In genomic region chr4:56530269-56531148, GRCh38 we compare ENCODE assay signal across 8 cellular contexts. TPM values are rescaled to one million over a fixed set of nuclear protein-coding genes. Genes with fewer than 3 reads are reported as not detected.
DNase-seq lines count a peak whose midpoint lies in the region; ATAC-seq and TF ChIP-seq lines count a peak whose summit lies in the region.

No MANE protein-coding gene starts in this region.

- TF ChIP-seq CTCF in BE2C (IDR thresholded peaks at IDR 0.05; ENCODE audit: low read depth, low read length) = no peak
- no peak for TF ChIP-seq CTCF in epithelial cell of proximal tubule (conservative IDR thresholded peaks at IDR 0.05; ENCODE audit: low read depth, low read length)

- H3K27me3 ChIP-seq in BE2C (no peaks in the 10 kb centered on the region), mononuclear cell (ENCODE audit: insufficient read depth, low read length) (peaks cover 37% of the 10 kb centered on the region)

- H3K36me3 ChIP-seq in BE2C = no peaks in the 10 kb centered on the region

- peak overlapping the region; percentile 82 for H3K4me3 ChIP-seq in BE2C (ENCODE audit: low read depth, low read length)
- H3K4me3 ChIP-seq in epithelial cell of proximal tubule (ENCODE audit: low read depth, low read length) = peak overlapping the region; percentile 54
- peak overlapping the region; percentile 53 for H3K4me3 ChIP-seq in mononuclear cell (ENCODE audit: low read length)

- DNase-seq in BE2C = peak; percentile 97
- DNase-seq in NOMO-1 (lab: John Stamatoyannopoulos, UW; ENCODE audit: unreplicated experiment in 2 of 2) = peak; percentile 69 to 75
- DNase-seq in activated CD8-positive, alpha-beta memory T cell treated with anti-CD3 and anti-CD28 coated beads, Interleukin-2, amount 50 U/mL, for 4 hours = peak; percentile 82
- peak; percentile 18 for DNase-seq in epithelial cell of proximal tubule (ENCODE audit: low read depth)
- peak; percentile 56 to 60 for DNase-seq in stimulated activated CD8-positive, alpha-beta memory T cell treated with anti-CD3 and anti-CD28 coated beads, Interleukin-15, amount 100 ng/mL, for 4 hours (ENCODE audit: low read depth in 2 of 2)

- no peaks in the 10 kb centered on the region for H3K9me3 ChIP-seq in BE2C
- no peaks in the 10 kb centered on the region for H3K9me3 ChIP-seq in mononuclear cell (ENCODE audit: low read depth, low read length)

- ATAC-seq in GM19351 (IDR thresholded peaks at IDR 0.05; ENCODE audit: unreplicated experiment) (peak; percentile 98), HG03442 (IDR thresholded peaks at IDR 0.05; ENCODE audit: unreplicated experiment) (peak; percentile 91)

- H3K4me1 ChIP-seq in BE2C = no peaks in the 10 kb centered on the region
- H3K4me1 ChIP-seq in mononuclear cell (ENCODE audit: insufficient read depth, low read length) = peaks cover 8% of the 10 kb centered on the region

RNA-seq across cellular contexts. Expression of gene ARL9, which starts 24.9 kb away (rescaled TPM):
- 0.46 TPM for polyA plus RNA-seq in BE2C (2012; ENCODE audit: insufficient read depth, insufficient read length, low read depth)
- total RNA-seq in epithelial cell of proximal tubule = 0.17 and 1.5 TPM in 2 replicates
- 0.21 TPM for total RNA-seq in mononuclear cell

Comparison
In these comparisons a context has a peak if more than half of its experiments do, and no peak if none do; other contexts are left out.
1. Peak in every context shown above with its lines: DNase-seq, ATAC-seq and H3K4me3 ChIP-seq.
2. DNase-seq: peak in every context shown above with its lines; median percentile 97 in BE2C; 82 in activated CD8-positive, alpha-beta memory T cell treated with anti-CD3 and anti-CD28 coated beads, Interleukin-2, amount 50 U/mL, for 4 hours; 72 in NOMO-1; 58 in stimulated activated CD8-positive, alpha-beta memory T cell treated with anti-CD3 and anti-CD28 coated beads, Interleukin-15, amount 100 ng/mL, for 4 hours; 18 in epithelial cell of proximal tubule.